Comparison of ENCODE assay signal across 8 cellular contexts in genomic region chr1:45490623-45491463, GRCh38. TPM values are rescaled to one million over a fixed set of nuclear protein-coding genes. Genes with fewer than 3 reads are reported as not detected.
DNase-seq lines count a peak whose midpoint lies in the region; ATAC-seq and TF ChIP-seq lines count a peak whose summit lies in the region.

Gene TESK2 (minus strand): TSS chr1:45491163. CDS start chr1:45457785, 33,378 bp downstream.

- peak within 1 kb of the TSS; percentile 14; the same call in 1 of the 2 replicates for H3K27ac ChIP-seq in GM23248
- peak within 1 kb of the TSS; percentile 46 for H3K27ac ChIP-seq in KOPT-K1 (ENCODE audit: low read depth, low read length, poor library complexity, severe bottlenecking)
- H3K27ac ChIP-seq in Panc1 (ENCODE audit: low read length) = peak within 1 kb of the TSS; percentile 29

- no peak within 1 kb of the TSS for H3K27ac Mint-ChIP-seq in naive B cell
- H3K27ac Mint-ChIP-seq in stimulated activated effector memory CD8-positive, alpha-beta T cell treated with anti-CD3 and anti-CD28 coated beads, Interleukin-12 subunit alpha, Interleukin-12 subunit beta, amount 100 ng/mL, for 72 hours = no peak within 1 kb of the TSS

- H3K4me2 ChIP-seq in GM23248 (ENCODE audit: unreplicated experiment) = peak within 1 kb of the TSS; percentile 94

- H3K4me1 ChIP-seq in GM23248 (ENCODE audit: insufficient read depth) (peaks cover 4% of the 10 kb centered on the region; the same call in 1 of the 2 replicates), Panc1 (ENCODE audit: control insufficient read depth, insufficient read depth, low read length) (0 out of 2 replicates have a peak, but pooled peaks cover 3% of the 10 kb centered on the region)

- ATAC-seq in Panc1 = peak; percentile 95
- ATAC-seq in naive B cell (ENCODE audit: low read depth in 2 of 2) = peak; percentile 84
- peak; percentile 93 for ATAC-seq in stimulated activated effector memory CD8-positive, alpha-beta T cell treated with anti-CD3 and anti-CD28 coated beads, Interleukin-12 subunit alpha, Interleukin-12 subunit beta, amount 100 ng/mL, for 72 hours

- H3K9me3 Mint-ChIP-seq in naive B cell = no peaks in the 10 kb centered on the region
- no peaks in the 10 kb centered on the region for H3K9me3 Mint-ChIP-seq in stimulated activated effector memory CD8-positive, alpha-beta T cell treated with anti-CD3 and anti-CD28 coated beads, Interleukin-12 subunit alpha, Interleukin-12 subunit beta, amount 100 ng/mL, for 72 hours

- 0 to 1% methylated on average over 57 to 60 of the region's 64 CpGs for WGBS in GM23248 (ENCODE audit: low coverage in 1 of 2, low lambda C conversion rate in 2 of 2, missing lambda C conversion rate in 2 of 2), 2 experiments

- POLR2A ChIA-PET in Panc1 (lab: Charles Lee) = interaction anchor here (0.6 kb wide), 1 partner anchor 44 kb away, joined by 3 read pairs; no protein-coding TSS in a partner anchor

- H3K4me1 Mint-ChIP-seq in naive B cell = peaks cover 11 to 30% (median 24%) of the 10 kb centered on the region in 3 donors
- H3K4me1 Mint-ChIP-seq in stimulated activated effector memory CD8-positive, alpha-beta T cell treated with anti-CD3 and anti-CD28 coated beads, Interleukin-12 subunit alpha, Interleukin-12 subunit beta, amount 100 ng/mL, for 72 hours = no peaks in the 10 kb centered on the region

- no peaks in the 10 kb centered on the region for H3K79me2 ChIP-seq in GM23248 (ENCODE audit: insufficient read depth)

- H2AFZ ChIP-seq in GM23248 = peak within 1 kb of the TSS; percentile 92

- no peaks in the 10 kb centered on the region for H4K20me1 ChIP-seq in GM23248 (ENCODE audit: insufficient read depth)

- peak within 1 kb of the TSS in 1 of 8 donors; percentile 2 for H3K4me3 Mint-ChIP-seq in naive B cell
- H3K4me3 Mint-ChIP-seq in stimulated activated effector memory CD8-positive, alpha-beta T cell treated with anti-CD3 and anti-CD28 coated beads, Interleukin-12 subunit alpha, Interleukin-12 subunit beta, amount 100 ng/mL, for 72 hours = no peak within 1 kb of the TSS

- no peak for TF ChIP-seq CTCF in Panc1 (IDR thresholded peaks at IDR 0.05)
- no peak for TF ChIP-seq CTCF in fibroblast of mammary gland (conservative IDR thresholded peaks at IDR 0.05; ENCODE audit: control insufficient read depth, insufficient read depth, low read depth, low read length)

- H3K27me3 ChIP-seq in GM23248 (replicated peaks; ENCODE audit: insufficient read depth) (no peaks in the 10 kb centered on the region), Panc1 (ENCODE audit: control insufficient read depth, insufficient read depth, low read length) (no peaks in the 10 kb centered on the region; the same call in 1 of the 2 replicates)

- no peaks in the 10 kb centered on the region for H3K9me2 ChIP-seq in GM23248 (ENCODE audit: insufficient read depth)

- no TSS peak for BruUV-seq in Panc1 (replicated peaks; lab: Mats Ljungman, UMichigan)

- peak within 1 kb of the TSS; percentile 89 for H3K4me3 ChIP-seq in GM23248
- peak within 1 kb of the TSS; percentile 63 to 77 for H3K4me3 ChIP-seq in Panc1 (ENCODE audit: low read depth in 2 of 2, low read length in 2 of 2)
- H3K4me3 ChIP-seq in fibroblast of mammary gland (ENCODE audit: control insufficient read depth, low read depth, low read length) = peak within 1 kb of the TSS; percentile 65

- H3K9me3 ChIP-seq in GM23248 (ENCODE audit: low read depth) (no peaks in the 10 kb centered on the region), KOPT-K1 (ENCODE audit: insufficient read depth, low read length, poor library complexity, severe bottlenecking) (no peaks in the 10 kb centered on the region), Panc1 (ENCODE audit: control insufficient read depth, insufficient read depth, low read depth, low read length) (no peaks in the 10 kb centered on the region)

- peak; percentile 99 for DNase-seq in EH (ENCODE audit: low read depth)
- DNase-seq in GM23248 = peak; percentile 98
- DNase-seq in Panc1 (ENCODE audit: low read depth, low spot score) = peak; percentile 97
- DNase-seq in activated T-helper 1 cell treated with Interleukin-2 at 50 U/mL for 16 hours (ENCODE audit: low read depth) = peak; percentile 94
- peak; percentile 99 for DNase-seq in fibroblast of mammary gland (ENCODE audit: low read depth)
- DNase-seq in naive B cell = peak; percentile 99
- peak; percentile 90 to 97 for DNase-seq in stimulated activated effector memory CD8-positive, alpha-beta T cell treated with anti-CD3 and anti-CD28 coated beads, Interleukin-12 subunit alpha, Interleukin-12 subunit beta, amount 100 ng/mL, for 72 hours (ENCODE audit: low spot score in 2 of 2)

- H3K27me3 Mint-ChIP-seq in naive B cell = no peaks in the 10 kb centered on the region

- in situ Hi-C loops in GM23248 (cut with MboI) = loop anchor here (5.0 to 10.0 kb wide), 2 partner anchors 144 to 476 kb away; partner anchors contain the start of genes HECTD3 and UROD
- in situ Hi-C loops in Panc1 (cut with HindIII; ENCODE audit: low pct_unique_long_range_greater_than_20kb, low sequenced_read_pairs) = no loop called here

- no peaks in the 10 kb centered on the region for H3K36me3 ChIP-seq in GM23248 (ENCODE audit: low read depth)
- no peaks in the 10 kb centered on the region for H3K36me3 ChIP-seq in KOPT-K1 (ENCODE audit: insufficient read depth, low read length)
- H3K36me3 ChIP-seq in Panc1 (ENCODE audit: control insufficient read depth, insufficient read depth, low read length) = no peaks in the 10 kb centered on the region

- intact Hi-C loops in Panc1 (cut with micrococcal nuclease; ENCODE audit: unreplicated experiment) = loop anchor here (5.0 kb wide), 1 partner anchor 479 kb away; the partner anchor contains the start of genes HECTD3 and UROD

- peak within 1 kb of the TSS; percentile 74 for H3K9ac ChIP-seq in GM23248

- H3F3A ChIP-seq in GM23248 (ENCODE audit: insufficient read depth) = peaks cover 9% of the 10 kb centered on the region; the same call in 1 of the 2 replicates

- CTCF ChIA-PET in Panc1 (lab: Charles Lee) = interaction anchor here (0.6 to 4.0 kb wide), 4 partner anchors 126 to 152 kb away, joined by 3 to 32 read pairs (median 4); no protein-coding TSS in a partner anchor

- peaks cover 0 to 7% of the 10 kb centered on the region in 2 donors for H3K36me3 Mint-ChIP-seq in naive B cell
- H3K36me3 Mint-ChIP-seq in stimulated activated effector memory CD8-positive, alpha-beta T cell treated with anti-CD3 and anti-CD28 coated beads, Interleukin-12 subunit alpha, Interleukin-12 subunit beta, amount 100 ng/mL, for 72 hours = no peaks in the 10 kb centered on the region

RNA-seq across cellular contexts. Expression of gene TESK2, which starts in this region (rescaled TPM):
- total RNA-seq in GM23248 (2014; rRNA removed; shearing (Covaris generic)) = 1.1 and 1.3 TPM in 2 replicates
- 1.5 and 1.8 TPM in 2 replicates for polyA plus RNA-seq in GM23248 (2016; fragmentation: Nextera tagmentation; extraction: Ambion mirVana)
- 3.3 TPM for total RNA-seq in Panc1 (2021; ENCODE audit: unreplicated experiment)
- 2.3 TPM for polyA plus RNA-seq in Panc1 (2012; ENCODE audit: insufficient read length)
- polyA plus RNA-seq in naive B cell (ENCODE audit: low read depth in 6 of 6) = 10 to 100 TPM in 5 of 6 donors, 1 to 10 TPM in 1; 9.0 to 20.1 (median 12.9) TPM

Comparison
In these comparisons a context has a peak if more than half of its experiments do, and no peak if none do; other contexts are left out.
1. Peak in every context shown above with its lines: DNase-seq, ATAC-seq, H3K4me3 ChIP-seq and H3K27ac ChIP-seq.